ENCODE assay signal across 8 cellular contexts in genomic region chr4:55545681-55546632, GRCh38. TPM values are rescaled to one million over a fixed set of nuclear protein-coding genes. Genes with fewer than 3 reads are reported as not detected.
DNase-seq lines count a peak whose midpoint lies in the region; ATAC-seq, FAIRE-seq and TF ChIP-seq lines count a peak whose summit lies in the region.

No MANE protein-coding gene starts in this region.

- H3K27ac ChIP-seq in A673 (ENCODE audit: low read depth, low read length, poor library complexity, severe bottlenecking) (peak overlapping the region; percentile 87), keratinocyte (ENCODE audit: control insufficient read depth, insufficient read depth, low read length) (peak overlapping the region; percentile 93)

- BruUV-seq in A673 (replicated peaks; lab: Mats Ljungman, UMichigan): no TSS peak

- peak; percentile 65 for DNase-seq in A673 (ENCODE audit: low spot score)
- peak; percentile 23 for DNase-seq in NCI-H2196 treated with DMSO at 0.1 percent for 48 hours (lab: John Stamatoyannopoulos, UW; ENCODE audit: unreplicated experiment)
- DNase-seq in activated CD4-positive, CD25-positive, alpha-beta regulatory T cell (lab: John Stamatoyannopoulos, UW): peak; percentile 17 to 57 (median 34)
- peak; percentile 68 for DNase-seq in central memory CD4-positive, alpha-beta T cell
- no peak for DNase-seq in keratinocyte (ENCODE audit: low read depth, low spot score)
- peak; percentile 28 to 43 (median 32) for DNase-seq in stimulated activated CD4-positive, alpha-beta T cell treated with anti-CD3 and anti-CD28 coated beads, Interleukin-12 subunit alpha, Interleukin-12 subunit beta, amount 100 ng/mL, for 48 hours (ENCODE audit: low read depth in 2 of 3, low spot score in 1 of 3)

- H3K4me3 ChIP-seq in A673 (ENCODE audit: low read depth, low read length, poor library complexity, severe bottlenecking): peak overlapping the region; percentile 73
- H3K4me3 ChIP-seq in keratinocyte (ENCODE audit: control insufficient read depth in 2 of 3, extremely low read depth in 1 of 3, insufficient read depth in 2 of 3, low read depth in 1 of 3, low read length in 3 of 3): peak overlapping the region; percentile 91 to 96 (median 93)

- peak overlapping the region; percentile 84 for H3K4me2 ChIP-seq in keratinocyte (ENCODE audit: control insufficient read depth, extremely low read depth, insufficient read depth, low read depth, low read length)

- H3K27me3 ChIP-seq in A673 (replicated peaks; ENCODE audit: insufficient read depth, low read depth, low read length, poor library complexity) (no peaks in the 10 kb centered on the region), keratinocyte (ENCODE audit: control insufficient read depth, extremely low read depth, insufficient read depth, low read length) (no peaks in the 10 kb centered on the region)

- H3K9me3 ChIP-seq in A673 (ENCODE audit: low read depth, low read length, poor library complexity, severe bottlenecking) (no peaks in the 10 kb centered on the region), keratinocyte (ENCODE audit: control insufficient read depth, low read depth, low read length) (no peaks in the 10 kb centered on the region)

- peaks cover 3% of the 10 kb centered on the region for H3K9me1 ChIP-seq in keratinocyte (ENCODE audit: control insufficient read depth, extremely low read depth, insufficient read depth, low read length)

- ATAC-seq in GM18868 (IDR thresholded peaks at IDR 0.05; ENCODE audit: unreplicated experiment): peak; percentile 39
- peak; percentile 28 for ATAC-seq in HG03103 (IDR thresholded peaks at IDR 0.05; ENCODE audit: low read depth, unreplicated experiment)

- FAIRE-seq in keratinocyte (lab: Jason Lieb, UNC): no peak

- peak overlapping the region; percentile 93 for H3K9ac ChIP-seq in keratinocyte (ENCODE audit: control insufficient read depth, extremely low read depth, insufficient read depth, low read length)

- TF ChIP-seq CTCF in A673 (conservative IDR thresholded peaks at IDR 0.05; ENCODE audit: low read depth, low read length) (no peak), keratinocyte (optimal IDR thresholded peaks at IDR 0.05 in 1 of 3, IDR thresholded peaks at IDR 0.05 in 1 of 3, conservative IDR thresholded peaks at IDR 0.05 in 1 of 3; ENCODE audit: extremely low read depth in 1 of 3, insufficient read depth in 2 of 3, low read length in 3 of 3) (no peak)

- peaks cover 5% of the 10 kb centered on the region for H3K4me1 ChIP-seq in A673 (ENCODE audit: insufficient read depth, low read length, poor library complexity, severe bottlenecking)
- H3K4me1 ChIP-seq in keratinocyte (ENCODE audit: control insufficient read depth, extremely low read depth, insufficient read depth, low read length): peaks cover 50% of the 10 kb centered on the region

- intact Hi-C loops in A673 (cut with micrococcal nuclease; ENCODE audit: unreplicated experiment): loop anchor here (10.0 kb wide), 1 partner anchor 319 kb away; no protein-coding TSS in a partner anchor

- H2AFZ ChIP-seq in keratinocyte (ENCODE audit: control insufficient read depth, low read length): peak overlapping the region; percentile 73

- no peaks in the 10 kb centered on the region for H3K36me3 ChIP-seq in A673 (ENCODE audit: insufficient read depth, low read length, poor library complexity, severe bottlenecking)
- no peaks in the 10 kb centered on the region for H3K36me3 ChIP-seq in keratinocyte (ENCODE audit: control insufficient read depth in 2 of 2, extremely low read depth in 1 of 2, insufficient read depth in 2 of 2, low read length in 2 of 2)

- H3K79me2 ChIP-seq in keratinocyte (ENCODE audit: control insufficient read depth, insufficient read depth, low read length): peaks cover 49% of the 10 kb centered on the region

- dilution Hi-C loops in keratinocyte (cut with MboI; ENCODE audit: extremely low pct_ligation_motif_present, low sequenced_read_pairs): no loop called here

- POLR2A ChIA-PET in A673 (lab: Charles Lee; ENCODE audit: low non-redundant PET): no interaction called here

- H4K20me1 ChIP-seq in keratinocyte (ENCODE audit: control insufficient read depth, extremely low read depth, insufficient read depth, low read length): no peaks in the 10 kb centered on the region

- CTCF ChIA-PET in A673 (lab: Charles Lee): no interaction called here

RNA-seq across cellular contexts. Expression of gene CLOCK, which starts 0.8 kb away (rescaled TPM):
- 14.9 TPM in 2 replicates for total RNA-seq in A673 (2021)
- 23.6 to 28.6 TPM (median 27.1 TPM) in 3 replicates for polyA plus RNA-seq in keratinocyte
- polyA plus RNA-seq in keratinocyte (2011; ENCODE audit: low read depth): 17.7 TPM
- 12.1 and 25.9 TPM in 2 replicates for polyA plus RNA-seq in keratinocyte (2011; cell fraction: cytosol; rRNA removed)
- 21.0 and 22.5 TPM in 2 replicates for polyA plus RNA-seq in keratinocyte (2011; cell fraction: nucleus; rRNA removed)
- 9.3 and 24.4 TPM in 2 replicates for polyA plus RNA-seq in keratinocyte (2012; ENCODE audit: low replicate concordance)
- 21.4 to 77.4 TPM (median 60.2 TPM) in 3 replicates for polyA minus RNA-seq in keratinocyte
- 46.8 TPM for polyA minus RNA-seq in keratinocyte (2011; cell fraction: cytosol; rRNA and poly(A)+ RNA removed)
- 29.8 and 65.8 TPM in 2 replicates for polyA minus RNA-seq in keratinocyte (2011; cell fraction: nucleus; rRNA and poly(A)+ RNA removed)

RNA-seq across cellular contexts. Expression of gene PDCL2, which starts 46.1 kb away (rescaled TPM):
- total RNA-seq in A673 (2021): not detected in 2 replicates
- polyA plus RNA-seq in keratinocyte: not detected in 3 replicates
- not detected for polyA plus RNA-seq in keratinocyte (2011; ENCODE audit: low read depth)
- not detected in 2 replicates for polyA plus RNA-seq in keratinocyte (2011; cell fraction: cytosol; rRNA removed)
- polyA plus RNA-seq in keratinocyte (2011; cell fraction: nucleus; rRNA removed): not detected in 2 replicates
- not detected in 2 replicates for polyA plus RNA-seq in keratinocyte (2012; ENCODE audit: low replicate concordance)
- polyA minus RNA-seq in keratinocyte: not detected in 3 replicates
- not detected for polyA minus RNA-seq in keratinocyte (2011; cell fraction: cytosol; rRNA and poly(A)+ RNA removed)
- polyA minus RNA-seq in keratinocyte (2011; cell fraction: nucleus; rRNA and poly(A)+ RNA removed): not detected in 2 replicates
